ENCODE assay signal across 19 cellular contexts in the genomic region with DNA sequence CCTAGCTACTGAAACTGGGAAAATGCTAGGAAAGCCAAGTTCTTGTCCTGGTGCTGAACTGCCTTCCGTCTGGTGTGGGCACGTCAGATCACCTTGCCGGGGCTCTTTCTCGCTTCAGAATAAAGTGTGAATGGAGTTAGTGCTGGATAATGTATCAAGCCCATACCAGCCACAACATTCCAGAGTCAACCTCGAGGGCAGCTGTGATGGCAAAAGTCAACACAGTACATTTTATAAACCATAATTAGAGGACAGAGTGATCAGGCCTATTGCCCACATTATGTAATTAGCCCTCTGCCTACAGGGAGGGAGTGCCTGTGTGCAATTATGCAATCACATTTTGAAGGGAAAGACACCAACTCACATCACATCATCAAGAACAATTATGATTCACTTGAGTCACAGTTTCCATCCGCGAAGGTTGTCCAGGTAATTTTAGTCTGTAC.
DNase-seq lines count a peak whose midpoint lies in the region; ATAC-seq and TF ChIP-seq lines count a peak whose summit lies in the region.
"Had no signal": no experiment of that assay in that cellular context is flagged by ENCODE, and none has a peak within 500 bp of the region (broad histone marks: within the 10 kb centered on the region; RNA-seq: fewer than 3 reads in every experiment).

No MANE protein-coding gene starts in this region.

- H3K36me3 Mint-ChIP-seq in osteocyte (ENCODE audit: unreplicated experiment), result peaks cover 3% of the 10 kb centered on the region
- H3K36me3 Mint-ChIP-seq: activated naive CD8-positive, alpha-beta T cell treated with anti-CD3 and anti-CD28 coated beads, Interleukin-2, amount 10 ng/mL, durations not matched to agents 7 days and 5 days; WTC11 had no signal

- peak; percentile 34 for DNase-seq in NCI-H2107 treated with DMSO at 0.1 percent for 48 hours (lab: John Stamatoyannopoulos, UW; ENCODE audit: unreplicated experiment)
- no peak for DNase-seq in NCI-H2107 (lab: John Stamatoyannopoulos, UW)
- peak; percentile 93 for DNase-seq in NCI-H69 (lab: John Stamatoyannopoulos, UW)
- peak; percentile 34 for DNase-seq in colonic mucosa
- DNase-seq in renal cortical epithelial cell (ENCODE audit: low read depth), result peak; percentile 51
- DNase-seq in dedifferentiated amniotic fluid mesenchymal stem cell (ENCODE audit: extremely low spot score), result no peak
- DNase-seq in osteocyte (ENCODE audit: extremely low spot score, unreplicated experiment), result no peak
- DNase-seq: 8988T; activated CD8-positive, alpha-beta T cell treated with anti-CD3 and anti-CD28 coated beads, Interleukin-2, amount 10 ng/mL, durations not matched to agents 7 days and 5 days; activated naive CD8-positive, alpha-beta T cell treated with anti-CD3 and anti-CD28 coated beads, Interleukin-2, amount 10 ng/mL, durations not matched to agents 7 days and 5 days; activated T-cell treated with anti-CD3 and anti-CD28 coated beads, Interleukin-2, amount 50 U/mL, for 72 hours; brain microvascular endothelial cell; effector CD8-positive, alpha-beta T cell; hypothalamus; MG63; testis had no signal

- H3K4me3 Mint-ChIP-seq in osteocyte (ENCODE audit: unreplicated experiment), result no peak overlapping the region
- H3K4me3 Mint-ChIP-seq: activated CD8-positive, alpha-beta T cell treated with anti-CD3 and anti-CD28 coated beads, Interleukin-2, amount 10 ng/mL, durations not matched to agents 7 days and 5 days; activated naive CD8-positive, alpha-beta T cell treated with anti-CD3 and anti-CD28 coated beads, Interleukin-2, amount 10 ng/mL, durations not matched to agents 7 days and 5 days; activated T-cell treated with anti-CD3 and anti-CD28 coated beads, Interleukin-2, amount 50 U/mL, for 72 hours; WTC11 had no signal

- intact Hi-C loops in colonic mucosa (cut with DNase I), result no loop called here

- no peak overlapping the region for H3K27ac Mint-ChIP-seq in osteocyte (ENCODE audit: unreplicated experiment)
- H3K27ac Mint-ChIP-seq: activated CD8-positive, alpha-beta T cell treated with anti-CD3 and anti-CD28 coated beads, Interleukin-2, amount 10 ng/mL, durations not matched to agents 7 days and 5 days; activated naive CD8-positive, alpha-beta T cell treated with anti-CD3 and anti-CD28 coated beads, Interleukin-2, amount 10 ng/mL, durations not matched to agents 7 days and 5 days; activated T-cell treated with anti-CD3 and anti-CD28 coated beads, Interleukin-2, amount 50 U/mL, for 72 hours; WTC11 had no signal

- no peaks in the 10 kb centered on the region for H3K27me3 ChIP-seq in colonic mucosa
- H3K27me3 ChIP-seq: brain microvascular endothelial cell, MG63, testis had no signal

- H3K27me3 Mint-ChIP-seq in osteocyte (ENCODE audit: unreplicated experiment), result peaks cover 6% of the 10 kb centered on the region

- TF ChIP-seq CTCF in colonic mucosa (IDR thresholded peaks at IDR 0.05), result no peak
- TF ChIP-seq CTCF in osteocyte (IDR thresholded peaks at IDR 0.05), result no peak

- H3K27ac ChIP-seq in colonic mucosa, result no peak overlapping the region
- H3K27ac ChIP-seq: brain microvascular endothelial cell, testis had no signal

- H3K4me3 ChIP-seq in colonic mucosa, result no peak overlapping the region
- H3K4me3 ChIP-seq: MG63, smooth muscle cell, testis had no signal

- no peak overlapping the region for H3K9ac ChIP-seq in colonic mucosa (ENCODE audit: low read depth in 2 of 2, low read length in 2 of 2)

- no peaks in the 10 kb centered on the region for H3K9me3 Mint-ChIP-seq in osteocyte (ENCODE audit: unreplicated experiment)
- H3K9me3 Mint-ChIP-seq: activated naive CD8-positive, alpha-beta T cell treated with anti-CD3 and anti-CD28 coated beads, Interleukin-2, amount 10 ng/mL, durations not matched to agents 7 days and 5 days; activated T-cell treated with anti-CD3 and anti-CD28 coated beads, Interleukin-2, amount 50 U/mL, for 72 hours; WTC11 had no signal

- no peaks in the 10 kb centered on the region for H3K9me3 ChIP-seq in colonic mucosa
- H3K9me3 ChIP-seq: MG63, testis had no signal

- H3K4me1 Mint-ChIP-seq in osteocyte (ENCODE audit: unreplicated experiment), result peaks cover 24% of the 10 kb centered on the region
- H3K4me1 Mint-ChIP-seq: activated naive CD8-positive, alpha-beta T cell treated with anti-CD3 and anti-CD28 coated beads, Interleukin-2, amount 10 ng/mL, durations not matched to agents 7 days and 5 days had no signal

- H3K36me3 ChIP-seq in colonic mucosa, result no peaks in the 10 kb centered on the region
- H3K36me3 ChIP-seq: brain microvascular endothelial cell, MG63 had no signal

- ATAC-seq in GM18858 (IDR thresholded peaks at IDR 0.05; ENCODE audit: unreplicated experiment), result no peak
- ATAC-seq: activated CD8-positive, alpha-beta T cell treated with anti-CD3 and anti-CD28 coated beads, Interleukin-2, amount 10 ng/mL, durations not matched to agents 7 days and 5 days; activated T-cell treated with anti-CD3 and anti-CD28 coated beads, Interleukin-2, amount 50 U/mL, for 72 hours; WTC11 had no signal

- H3K4me1 ChIP-seq in colonic mucosa, result peaks cover 5% of the 10 kb centered on the region
- H3K4me1 ChIP-seq: testis had no signal

Comparison
In these comparisons a context has a peak if more than half of its experiments do, and no peak if none do; other contexts are left out.
1. DNase-seq: peak in NCI-H2107 treated with DMSO at 0.1 percent for 48 hours (single experiment), NCI-H69 (single experiment), colonic mucosa (single experiment) and renal cortical epithelial cell (single experiment); none in NCI-H2107 (single experiment), dedifferentiated amniotic fluid mesenchymal stem cell (single experiment) and osteocyte (single experiment).